ENCODE assay signal across 25 cellular contexts in the genomic region with DNA sequence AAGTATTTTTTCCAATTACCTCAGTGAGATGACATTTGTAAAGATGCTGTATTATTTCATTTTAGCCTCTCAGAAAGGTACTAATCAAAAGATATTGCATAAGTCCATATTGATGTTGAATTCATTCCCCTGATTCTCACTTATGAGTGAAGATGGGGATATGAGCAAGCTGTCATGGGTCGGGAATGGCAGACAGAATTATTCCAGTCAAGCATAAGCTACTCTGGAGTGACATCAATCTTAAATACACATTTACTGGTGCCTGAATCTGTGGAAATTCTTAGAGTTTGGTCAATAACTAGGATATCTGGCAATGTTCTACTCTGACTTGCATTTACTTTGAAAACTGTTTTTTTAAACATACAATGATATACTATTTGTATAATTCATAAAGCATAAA.
"Had no signal": no experiment of that assay in that cellular context is flagged by ENCODE, and none has a peak within 500 bp of the region (broad histone marks: within the 10 kb centered on the region; RNA-seq: fewer than 3 reads in every experiment).

No MANE protein-coding gene starts in this region.

- H3K4me3 ChIP-seq: neural progenitor cell, ovary, psoas muscle, right lobe of liver, sigmoid colon, stomach, thoracic aorta, thyroid gland, tibial nerve, upper lobe of left lung, vagina had no signal

- DNase-seq: naive thymus-derived CD8-positive, alpha-beta T cell; nephron progenitor cell; occipital lobe; ovary; posterior cingulate gyrus; psoas muscle; right cardiac atrium; right lobe of liver; sigmoid colon; small intestine; stimulated activated CD4-positive, alpha-beta T cell treated with anti-CD3 and anti-CD28 coated beads, Interleukin-15, amount 100 ng/mL, for 24 hours; stimulated activated CD4-positive, alpha-beta T cell treated with anti-CD3 and anti-CD28 coated beads, Interleukin-2, amount 100 ng/mL, for 24 hours; stimulated activated CD4-positive, alpha-beta T cell treated with anti-CD3 and anti-CD28 coated beads, Interleukin-2, amount 100 ng/mL, for 48 hours; stimulated activated CD4-positive, alpha-beta T cell treated with anti-CD3 and anti-CD28 coated beads, Interleukin-4, amount 100 ng/mL, for 24 hours; stimulated activated naive B cell treated with anti-CD40 and anti-IgM and Interleukin-4, amounts not matched to agents 10 μg/mL and 1 μg/mL and 100 μg/mL, for 72 hours; stimulated activated naive CD4-positive, alpha-beta T cell treated with Interleukin-2 at 50 U/mL for 16 hours; stomach; thyroid gland; trophoblast cell; upper lobe of left lung had no signal

- H3K9ac ChIP-seq: neural progenitor cell, parathyroid adenoma had no signal

- H3K9me3 ChIP-seq: ovary, psoas muscle, right lobe of liver, sigmoid colon, stomach, thoracic aorta, thyroid gland, tibial nerve, upper lobe of left lung, vagina had no signal

- H3K4me2 ChIP-seq: neural progenitor cell had no signal

- H3K4me1 ChIP-seq: parathyroid adenoma, psoas muscle, right lobe of liver, sigmoid colon, stomach, thyroid gland, tibial nerve, upper lobe of left lung, vagina had no signal

- H3K79me2 ChIP-seq: parathyroid adenoma had no signal

- H3K27ac ChIP-seq: neural progenitor cell, ovary, parathyroid adenoma, psoas muscle, right lobe of liver, sigmoid colon, stomach, thoracic aorta, thyroid gland, tibial nerve, upper lobe of left lung, vagina had no signal

- H3K36me3 ChIP-seq: neural progenitor cell, ovary, right lobe of liver, sigmoid colon, stomach, thoracic aorta, thyroid gland, tibial nerve, upper lobe of left lung, vagina had no signal

- H3K27me3 ChIP-seq: neural progenitor cell, ovary, right lobe of liver, sigmoid colon, stomach, thyroid gland, tibial nerve, upper lobe of left lung, vagina had no signal

- H2AFZ ChIP-seq: neural progenitor cell, parathyroid adenoma had no signal
